8 cellular contexts compared by ENCODE assay signal in the genomic region with DNA sequence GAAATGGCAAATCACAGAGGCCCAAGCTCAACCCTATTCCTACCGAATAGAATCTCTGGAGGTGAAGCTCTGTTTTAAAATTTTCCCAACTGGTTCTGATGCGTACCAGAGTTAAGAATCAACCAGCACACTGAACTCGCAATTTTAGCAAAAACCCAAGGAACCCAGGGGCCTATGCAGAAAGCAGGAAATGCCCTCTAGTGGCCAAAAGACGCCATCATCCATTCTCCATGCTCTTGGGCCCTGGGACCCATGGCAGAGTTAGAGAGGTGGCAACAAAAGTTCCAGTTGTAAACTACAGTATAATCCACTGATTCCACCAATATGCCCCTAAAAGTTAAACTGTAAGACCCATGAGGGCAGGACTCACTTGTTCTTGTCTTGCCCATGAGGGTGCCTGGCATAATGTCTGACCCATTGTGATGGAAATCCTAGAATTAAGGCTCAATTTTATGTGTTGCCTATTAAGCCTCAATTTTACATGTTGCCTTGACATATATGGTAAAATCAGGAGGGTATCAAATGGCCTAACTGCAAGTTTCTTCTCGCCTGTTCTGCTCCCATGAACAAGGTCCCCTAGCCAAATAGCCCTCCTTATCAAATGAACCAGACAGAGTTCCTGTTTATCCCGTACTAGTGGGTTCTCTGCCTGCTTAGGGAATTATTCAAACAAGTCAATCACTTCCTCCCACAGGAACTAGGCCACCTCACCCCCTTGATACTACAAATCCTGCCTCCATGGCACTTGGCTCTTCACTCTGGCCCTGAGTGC.
DNase-seq lines count a peak whose midpoint lies in the region; ATAC-seq and TF ChIP-seq lines count a peak whose summit lies in the region.

No MANE protein-coding gene starts in this region.

- no peak overlapping the region for H3K27ac ChIP-seq in effector memory CD4-positive, alpha-beta T cell (ENCODE audit: insufficient read depth, low read length, poor library complexity, severe bottlenecking)
- peak overlapping the region; percentile 10 for H3K27ac ChIP-seq in mesodermal cell (ENCODE audit: low read depth, low read length, severe bottlenecking)

- DNase-seq in AG10803 (ENCODE audit: low read depth) = peak; percentile 74
- peak; percentile 60 for DNase-seq in NCI-H69 (lab: John Stamatoyannopoulos, UW)
- peak; percentile 69 to 78 for DNase-seq in activated CD4-positive, alpha-beta T cell treated with anti-CD3 and anti-CD28 coated beads, Interleukin-2, amount 50 U/mL, for 48 hours
- DNase-seq in effector memory CD4-positive, alpha-beta T cell = peak; percentile 5 to 24 (median 7)
- peak; percentile 15 to 26 for DNase-seq in stimulated activated CD8-positive, alpha-beta memory T cell treated with anti-CD3 and anti-CD28 coated beads, Interleukin-7, amount 100 ng/mL, for 4 hours (ENCODE audit: low read depth in 2 of 2)

- H3K9me3 ChIP-seq in effector memory CD4-positive, alpha-beta T cell (ENCODE audit: control insufficient read depth, low read length) = no peaks in the 10 kb centered on the region
- H3K9me3 ChIP-seq in mesodermal cell (ENCODE audit: control insufficient read depth, low read length) = no peaks in the 10 kb centered on the region

- ATAC-seq in GM18907 (IDR thresholded peaks at IDR 0.05; ENCODE audit: unreplicated experiment) = peak; percentile 87
- ATAC-seq in HG03280 (IDR thresholded peaks at IDR 0.05; ENCODE audit: unreplicated experiment) = peak; percentile 89

- H3K4me3 ChIP-seq in AG10803 (ENCODE audit: low read length) (no peak overlapping the region), mesodermal cell (ENCODE audit: extremely low read depth, insufficient read depth, low read length, poor library complexity, severe bottlenecking) (no peak overlapping the region)
- no peak overlapping the region for H3K4me3 ChIP-seq in effector memory CD4-positive, alpha-beta T cell (ENCODE audit: insufficient read depth, low read depth, low read length, poor library complexity, severe bottlenecking)

- peak; percentile 97 for TF ChIP-seq CTCF in AG10803 (conservative IDR thresholded peaks at IDR 0.05; ENCODE audit: low read length)

- H3K27me3 ChIP-seq in effector memory CD4-positive, alpha-beta T cell (replicated peaks; ENCODE audit: control insufficient read depth, insufficient read depth, low read length, poor library complexity, severe bottlenecking) = no peaks in the 10 kb centered on the region

- H3K36me3 ChIP-seq in effector memory CD4-positive, alpha-beta T cell (ENCODE audit: control insufficient read depth, insufficient read depth, low read length) = no peaks in the 10 kb centered on the region
- no peaks in the 10 kb centered on the region for H3K36me3 ChIP-seq in mesodermal cell (ENCODE audit: control insufficient read depth, insufficient read depth, low read length)

- 41 to 67% methylated on average over 4 to 6 of the region's 6 CpGs for WGBS in mesodermal cell (ENCODE audit: insufficient coverage in 2 of 2), 2 experiments

- H3K4me1 ChIP-seq in effector memory CD4-positive, alpha-beta T cell (ENCODE audit: control insufficient read depth, insufficient read depth, low read length, poor library complexity, severe bottlenecking) = no peaks in the 10 kb centered on the region
- peaks cover 2% of the 10 kb centered on the region for H3K4me1 ChIP-seq in mesodermal cell (ENCODE audit: control insufficient read depth, insufficient read depth, low read length, poor library complexity, severe bottlenecking)

Comparison
In these comparisons a context has a peak if more than half of its experiments do, and no peak if none do; other contexts are left out.
1. DNase-seq: peak in every context shown above with its lines; median percentile 74 in AG10803; 74 in activated CD4-positive, alpha-beta T cell treated with anti-CD3 and anti-CD28 coated beads, Interleukin-2, amount 50 U/mL, for 48 hours; 60 in NCI-H69; 20 in stimulated activated CD8-positive, alpha-beta memory T cell treated with anti-CD3 and anti-CD28 coated beads, Interleukin-7, amount 100 ng/mL, for 4 hours; 7 in effector memory CD4-positive, alpha-beta T cell.